Comparison of ENCODE assay signal across 22 cellular contexts in the genomic region with DNA sequence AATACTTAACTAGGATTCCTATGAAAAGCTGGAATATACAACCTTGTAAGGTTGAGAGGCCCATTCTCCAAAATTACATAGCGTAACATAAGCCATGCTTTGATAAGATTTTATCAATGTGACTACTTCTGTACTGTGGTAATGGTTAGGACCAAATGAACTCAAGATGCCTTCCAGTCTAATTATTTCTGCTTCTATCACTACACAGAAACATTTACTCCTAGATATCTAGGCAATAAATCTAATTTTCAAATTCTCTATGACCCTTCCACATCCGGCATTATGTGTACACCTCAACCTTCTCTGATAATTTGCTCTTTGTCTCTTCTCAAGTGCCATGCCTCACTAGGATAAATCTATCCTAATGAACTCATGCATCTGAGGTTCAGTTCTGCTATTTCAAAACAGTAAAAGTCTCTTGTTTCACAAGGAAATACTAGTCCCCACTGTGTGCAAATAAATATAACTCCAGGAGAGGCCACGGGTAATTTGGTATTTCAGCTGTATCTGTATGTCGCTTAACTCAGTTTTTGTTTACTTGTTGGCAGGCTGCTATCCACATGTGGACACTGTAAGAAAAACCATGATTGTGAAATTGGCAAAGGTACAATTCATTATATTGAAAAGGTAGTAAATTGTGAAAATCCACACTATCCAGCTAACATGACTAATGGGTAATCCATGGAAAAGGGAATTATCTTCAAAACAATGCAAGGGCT.
DNase-seq lines count a peak whose midpoint lies in the region; ATAC-seq and TF ChIP-seq lines count a peak whose summit lies in the region.
"Had no signal": no experiment of that assay in that cellular context is flagged by ENCODE, and none has a peak within 500 bp of the region (broad histone marks: within the 10 kb centered on the region; RNA-seq: fewer than 3 reads in every experiment).

No MANE protein-coding gene starts in this region.

- intact Hi-C loops in ascending aorta (cut with DNase I) = no loop called here

- H3K27me3 ChIP-seq in AG04450 (ENCODE audit: control insufficient read depth, insufficient read depth, low read length) (no peaks in the 10 kb centered on the region), SK-N-SH (ENCODE audit: insufficient read depth) (no peaks in the 10 kb centered on the region), Karpas-422 (ENCODE audit: low read length) (no peaks in the 10 kb centered on the region; the same call in 1 of the 2 replicates), ascending aorta (no peaks in the 10 kb centered on the region)
- H3K27me3 ChIP-seq: gastrocnemius medialis, tibial nerve had no signal

- no peaks in the 10 kb centered on the region for H3K9me2 ChIP-seq in SK-N-SH
- 0 out of 2 replicates have a peak, but pooled peaks cover 5% of the 10 kb centered on the region for H3K9me2 ChIP-seq in Karpas-422 (replicated peaks; ENCODE audit: insufficient read depth, low read length)

- H3K9ac ChIP-seq in SK-N-SH (no peak overlapping the region), Karpas-422 (ENCODE audit: low read length) (no peak overlapping the region)
- H3K9ac ChIP-seq: parathyroid adenoma had no signal

- no peak overlapping the region for H3K4me3 Mint-ChIP-seq in osteocyte (ENCODE audit: unreplicated experiment)
- H3K4me3 Mint-ChIP-seq: CD14-positive monocyte; naive thymus-derived CD4-positive, alpha-beta T cell; stimulated activated naive CD8-positive, alpha-beta T cell treated with anti-CD3 and anti-CD28 coated beads, Interleukin-15, Interleukin-2, amounts not matched to agents 100 ng/mL and 50 ng/mL, for 24 hours had no signal

- DNase-seq in AG04450 (ENCODE audit: low read depth, low spot score) = peak; percentile 30
- DNase-seq in HuH-7 (ENCODE audit: low spot score) = peak; percentile 17
- peak; percentile 31 for DNase-seq in SK-N-SH
- peak; percentile 38 for DNase-seq in fibroblast of the aortic adventitia (ENCODE audit: low read depth)
- DNase-seq in osteocyte (ENCODE audit: extremely low spot score, unreplicated experiment) = no peak
- DNase-seq in Karpas-422 = no peak
- no peak for DNase-seq in ascending aorta (ENCODE audit: low spot score in 2 of 2)
- DNase-seq: activated CD4-positive, alpha-beta T cell treated with anti-CD3 and anti-CD28 coated beads for 4 hours; gastrocnemius medialis; naive thymus-derived CD4-positive, alpha-beta T cell; NCI-H1417 treated with DMSO at 0.1 percent for 48 hours; NCI-H226; small intestine; stimulated activated CD4-positive, alpha-beta T cell treated with anti-CD3 and anti-CD28 coated beads, Interleukin-4, amount 100 ng/mL, for 24 hours; SW 1271 had no signal

- H3K4me1 Mint-ChIP-seq in osteocyte (ENCODE audit: unreplicated experiment) = peaks cover 1% of the 10 kb centered on the region
- H3K4me1 Mint-ChIP-seq: CD14-positive monocyte; naive thymus-derived CD4-positive, alpha-beta T cell had no signal

- H3F3A ChIP-seq in SK-N-SH (replicated peaks; ENCODE audit: insufficient read depth) = no peaks in the 10 kb centered on the region

- POLR2A ChIA-PET in AG04450 (lab: Yijun Ruan, JAX) (no interaction called here), SK-N-SH (lab: Yijun Ruan, JAX) (no interaction called here)

- no peak overlapping the region for H3K4me3 ChIP-seq in AG04450 (ENCODE audit: low read depth, low read length)
- H3K4me3 ChIP-seq in SK-N-SH (ENCODE audit: low read depth in 2 of 2, low read length in 1 of 2) = no peak overlapping the region
- no peak overlapping the region for H3K4me3 ChIP-seq in fibroblast of the aortic adventitia (ENCODE audit: low read depth, low read length)
- no peak overlapping the region for H3K4me3 ChIP-seq in Karpas-422 (ENCODE audit: low read length)
- H3K4me3 ChIP-seq in ascending aorta = no peak overlapping the region
- H3K4me3 ChIP-seq: tibial nerve had no signal

- H3K36me3 Mint-ChIP-seq in osteocyte (ENCODE audit: unreplicated experiment) = no peaks in the 10 kb centered on the region
- H3K36me3 Mint-ChIP-seq: CD14-positive monocyte had no signal

- H3K36me3 ChIP-seq in SK-N-SH (replicated peaks in 1 of 2; ENCODE audit: control insufficient read depth in 1 of 2, insufficient read depth in 2 of 2, low read length in 1 of 2) = no peaks in the 10 kb centered on the region
- no peaks in the 10 kb centered on the region for H3K36me3 ChIP-seq in Karpas-422 (ENCODE audit: insufficient read depth, low read length)
- no peaks in the 10 kb centered on the region for H3K36me3 ChIP-seq in ascending aorta
- H3K36me3 ChIP-seq: gastrocnemius medialis had no signal

- TF ChIP-seq CTCF in AG04450 (IDR thresholded peaks at IDR 0.05; ENCODE audit: low read depth, low read length) (no peak), SK-N-SH (IDR thresholded peaks at IDR 0.05) (no peak), fibroblast of the aortic adventitia (IDR thresholded peaks at IDR 0.05; ENCODE audit: insufficient read depth, low read length) (no peak), osteocyte (IDR thresholded peaks at IDR 0.05) (no peak), ascending aorta (IDR thresholded peaks at IDR 0.05) (no peak)

- H3K79me2 ChIP-seq in SK-N-SH (ENCODE audit: insufficient read depth) = no peaks in the 10 kb centered on the region
- no peaks in the 10 kb centered on the region for H3K79me2 ChIP-seq in Karpas-422 (ENCODE audit: low read length)
- H3K79me2 ChIP-seq: parathyroid adenoma had no signal

- H3K9me3 Mint-ChIP-seq in osteocyte (ENCODE audit: unreplicated experiment) = peaks cover 2% of the 10 kb centered on the region
- H3K9me3 Mint-ChIP-seq: stimulated activated naive CD8-positive, alpha-beta T cell treated with anti-CD3 and anti-CD28 coated beads, Interleukin-15, Interleukin-2, amounts not matched to agents 100 ng/mL and 50 ng/mL, for 24 hours had no signal

- peak; percentile 33; the same call in 1 of the 2 replicates for TF ChIP-seq RAD21 in SK-N-SH (IDR thresholded peaks at IDR 0.05; ENCODE audit: low read length)

- H4K20me1 ChIP-seq in SK-N-SH (ENCODE audit: insufficient read depth) = no peaks in the 10 kb centered on the region
- H4K20me1 ChIP-seq in Karpas-422 (ENCODE audit: insufficient read depth, low read depth, low read length) = no peaks in the 10 kb centered on the region

- no peak for ATAC-seq in GM21381 (IDR thresholded peaks at IDR 0.05; ENCODE audit: unreplicated experiment)
- ATAC-seq: activated naive CD4-positive, alpha-beta T cell treated with anti-CD3 and anti-CD28 coated beads, Interleukin-2, amount 50 U/mL, for 72 hours; gastrocnemius medialis; HCT116 had no signal

- WGBS in SK-N-SH (ENCODE audit: low lambda C conversion rate) = 55% methylated on average over 4 of the region's 4 CpGs

- CTCF ChIA-PET in AG04450 (lab: Charles Lee) (no interaction called here), SK-N-SH (lab: Yijun Ruan, JAX) (interaction anchor here (1.0 to 3.5 kb wide), 5 partner anchors 10 to 111 kb away, joined by 3 to 19 read pairs (median 9); no protein-coding TSS in a partner anchor)

- no peak overlapping the region for H3K27ac Mint-ChIP-seq in osteocyte (ENCODE audit: unreplicated experiment)
- H3K27ac Mint-ChIP-seq: activated naive CD4-positive, alpha-beta T cell treated with anti-CD3 and anti-CD28 coated beads, Interleukin-2, amount 50 U/mL, for 72 hours; CD14-positive monocyte; naive thymus-derived CD4-positive, alpha-beta T cell; stimulated activated naive CD8-positive, alpha-beta T cell treated with anti-CD3 and anti-CD28 coated beads, Interleukin-15, Interleukin-2, amounts not matched to agents 100 ng/mL and 50 ng/mL, for 24 hours had no signal

- peaks cover 0 to 18% of the 10 kb centered on the region in 2 experiments; a peak in 2 of 4 replicates for H3K4me1 ChIP-seq in SK-N-SH (ENCODE audit: control insufficient read depth in 1 of 2, insufficient read depth in 2 of 2, low read depth in 1 of 2, low read length in 1 of 2)
- peaks cover 1% of the 10 kb centered on the region for H3K4me1 ChIP-seq in Karpas-422 (ENCODE audit: low read length)
- H3K4me1 ChIP-seq in ascending aorta = no peaks in the 10 kb centered on the region
- H3K4me1 ChIP-seq: parathyroid adenoma, tibial nerve had no signal

- H3K27ac ChIP-seq in AG04450 (ENCODE audit: low read depth, low read length) = no peak overlapping the region
- peak overlapping the region in 1 of 2 experiments; percentile 87; a peak in 2 of 4 replicates for H3K27ac ChIP-seq in SK-N-SH (ENCODE audit: low read depth in 2 of 2, low read length in 1 of 2)
- no peak overlapping the region for H3K27ac ChIP-seq in Karpas-422 (ENCODE audit: low read length)
- no peak overlapping the region for H3K27ac ChIP-seq in ascending aorta
- H3K27ac ChIP-seq: gastrocnemius medialis, parathyroid adenoma, tibial nerve had no signal

- TF ChIP-seq EP300 in SK-N-SH (IDR thresholded peaks at IDR 0.05; ENCODE audit: borderline replicate concordance in 1 of 2, low read depth in 1 of 2, low read length in 1 of 2) = peak in 1 of 2 experiments; percentile 91; a peak in 3 of 4 replicates

- H2AFZ ChIP-seq in SK-N-SH (ENCODE audit: low read depth) = no peak overlapping the region
- no peak overlapping the region for H2AFZ ChIP-seq in Karpas-422 (ENCODE audit: low read length)
- H2AFZ ChIP-seq: parathyroid adenoma had no signal

- no peaks in the 10 kb centered on the region for H3K27me3 Mint-ChIP-seq in osteocyte (ENCODE audit: unreplicated experiment)

- H3K9me3 ChIP-seq in AG04450 (ENCODE audit: control insufficient read depth, insufficient read depth, low read length) = no peaks in the 10 kb centered on the region
- H3K9me3 ChIP-seq in SK-N-SH = no peaks in the 10 kb centered on the region
- no peaks in the 10 kb centered on the region; the same call in 1 of the 2 replicates for H3K9me3 ChIP-seq in Karpas-422 (ENCODE audit: low read length)
- peaks cover 3 to 5% of the 10 kb centered on the region in 2 donors for H3K9me3 ChIP-seq in ascending aorta
- H3K9me3 ChIP-seq: gastrocnemius medialis had no signal

- H3K4me2 ChIP-seq in SK-N-SH (no peak overlapping the region), Karpas-422 (ENCODE audit: low read depth, low read length, poor library complexity, severe bottlenecking) (no peak overlapping the region)

TF ChIP-seq in SK-N-SH, 30 proteins besides CTCF, POLR2A, EP300 and RAD21:
- TF ChIP-seq GATA2 (CRISPR knock-in tag; IDR thresholded peaks at IDR 0.05) (peak; percentile 73), MXI1 (IDR thresholded peaks at IDR 0.05; ENCODE audit: low read depth, low read length) (no peak), CHD2 (IDR thresholded peaks at IDR 0.05; ENCODE audit: low read length, partially characterized antibody) (peak; percentile 28), NRF1 (IDR thresholded peaks at IDR 0.05; ENCODE audit: low read depth, low read length) (no peak), TCF12 (IDR thresholded peaks at IDR 0.05) (peak; percentile 54), TEAD4 (IDR thresholded peaks at IDR 0.05; ENCODE audit: borderline replicate concordance, insufficient read depth) (peak; percentile 19; the same call in 1 of the 2 replicates), RFX5 (IDR thresholded peaks at IDR 0.05; ENCODE audit: low read length) (peak; percentile 43; the same call in 1 of the 2 replicates), RCOR1 (IDR thresholded peaks at IDR 0.05; ENCODE audit: low read length) (peak; percentile 90; the same call in 1 of the 2 replicates), POLR2AphosphoS5 (IDR thresholded peaks at IDR 0.05; ENCODE audit: low read depth, low read length) (no peak; the same call in none of the 2 replicates)

Comparison
In these comparisons a context has a peak if more than half of its experiments do, and no peak if none do; other contexts are left out.
1. DNase-seq: peak in AG04450 (single experiment), HuH-7 (single experiment), SK-N-SH (single experiment) and fibroblast of the aortic adventitia (single experiment); none in osteocyte (single experiment), Karpas-422 (single experiment) and ascending aorta (0 of 2).